11 cellular contexts compared by ENCODE assay signal in genomic region chr3:123750659-123751420, GRCh38.
DNase-seq lines count a peak whose midpoint lies in the region; ATAC-seq and TF ChIP-seq lines count a peak whose summit lies in the region.
"Had no signal": no experiment of that assay in that cellular context is flagged by ENCODE, and none has a peak within 500 bp of the region (broad histone marks: within the 10 kb centered on the region; RNA-seq: fewer than 3 reads in every experiment).

No MANE protein-coding gene starts in this region.

- in situ Hi-C loops in transverse colon (cut with MboI; ENCODE audit: low pct_ligation_motif_present in 1 of 4, low pct_unique_long_range_greater_than_20kb in 1 of 4, low sequenced_read_pairs in 3 of 4): no loop called here

- no peaks in the 10 kb centered on the region for H3K27me3 ChIP-seq in transverse colon
- H3K27me3 ChIP-seq: neural progenitor cell had no signal

- H3K27ac ChIP-seq in mesodermal cell (ENCODE audit: low read depth, low read length, severe bottlenecking): peak overlapping the region; percentile 86
- H3K27ac ChIP-seq in transverse colon: peak overlapping the region in 2 of 4 donors; percentile 21 to 44
- H3K27ac ChIP-seq: neural progenitor cell had no signal

- TF ChIP-seq CTCF in epithelial cell of proximal tubule (conservative IDR thresholded peaks at IDR 0.05; ENCODE audit: low read depth, low read length) (peak; percentile 40), transverse colon (IDR thresholded peaks at IDR 0.05) (no peak)

- no peak overlapping the region for H3K4me3 ChIP-seq in epithelial cell of proximal tubule (ENCODE audit: low read depth, low read length)
- no peak overlapping the region for H3K4me3 ChIP-seq in mesodermal cell (ENCODE audit: extremely low read depth, insufficient read depth, low read length, poor library complexity, severe bottlenecking)
- no peak overlapping the region for H3K4me3 ChIP-seq in transverse colon
- H3K4me3 ChIP-seq: neural progenitor cell had no signal

- peaks cover 26% of the 10 kb centered on the region for H3K4me1 ChIP-seq in mesodermal cell (ENCODE audit: control insufficient read depth, insufficient read depth, low read length, poor library complexity, severe bottlenecking)
- peaks cover 0 to 32% (median 14%) of the 10 kb centered on the region in 4 donors for H3K4me1 ChIP-seq in transverse colon
- H3K4me1 ChIP-seq: neural progenitor cell had no signal

- TF ChIP-seq EP300 in transverse colon (IDR thresholded peaks at IDR 0.05; ENCODE audit: low read depth): no peak

- 94 to 100% methylated on average over 1 to 2 of the region's 3 CpGs for WGBS in mesodermal cell (ENCODE audit: insufficient coverage in 2 of 2), 2 experiments
- WGBS in transverse colon (ENCODE audit: low coverage in 1 of 2), 2 donors: 60 to 69% methylated on average over 2 to 3 of the region's 3 CpGs

- intact Hi-C loops in transverse colon (cut with DNase I; ENCODE audit: low total_unique reads): no loop called here

- no peak for TF ChIP-seq POLR2A in transverse colon (IDR thresholded peaks at IDR 0.05)

- H3K9me3 ChIP-seq in mesodermal cell (ENCODE audit: control insufficient read depth, low read length): no peaks in the 10 kb centered on the region
- no peaks in the 10 kb centered on the region for H3K9me3 ChIP-seq in transverse colon

- no peaks in the 10 kb centered on the region for H3K36me3 ChIP-seq in mesodermal cell (ENCODE audit: control insufficient read depth, insufficient read depth, low read length)
- H3K36me3 ChIP-seq in transverse colon: no peaks in the 10 kb centered on the region
- H3K36me3 ChIP-seq: neural progenitor cell had no signal

- DNase-seq in AG20443 (ENCODE audit: low spot score): peak; percentile 83
- peak; percentile 84 for DNase-seq in NCI-H226
- peak; percentile 87 for DNase-seq in epithelial cell of proximal tubule (ENCODE audit: low read depth)
- no peak for DNase-seq in transverse colon
- no peak for DNase-seq in cortex of kidney (lab: John Stamatoyannopoulos, UW)
- DNase-seq: activated CD4-positive, alpha-beta memory T cell treated with anti-CD3 and anti-CD28 coated beads, Interleukin-2, amount 10 ng/mL, durations not matched to agents 7 days and 5 days; NCI-H526 treated with DMSO at 0.1 percent for 48 hours had no signal

- ATAC-seq in GM21737 (IDR thresholded peaks at IDR 0.05; ENCODE audit: unreplicated experiment): no peak
- ATAC-seq in HG03565 (IDR thresholded peaks at IDR 0.05; ENCODE audit: unreplicated experiment): no peak

Comparison
In these comparisons a context has a peak if more than half of its experiments do, and no peak if none do; other contexts are left out.
1. DNase-seq: peak in AG20443 (single experiment), NCI-H226 (single experiment) and epithelial cell of proximal tubule (single experiment); none in transverse colon (single experiment) and cortex of kidney (single experiment).